8 cellular contexts compared by ENCODE assay signal in genomic region chr17:46818319-46818928, GRCh38.
A peak's percentile ranks its signal among the peaks of the same experiment; 100 is the strongest.
DNase-seq lines count a peak whose midpoint lies in the region; ATAC-seq, FAIRE-seq and TF ChIP-seq lines count a peak whose summit lies in the region.

TSS of gene WNT3 (minus strand) at chr17:46818692. CDS start at chr17:46818597, 95 bp downstream.

- no peaks in the 10 kb centered on the region for H3K36me3 ChIP-seq in iPS-15b (ENCODE audit: control insufficient read depth, insufficient read depth, low read length)

- no peak for ATAC-seq in GM21526 (IDR thresholded peaks at IDR 0.05; ENCODE audit: low FRiP score, unreplicated experiment)

- no peak for TF ChIP-seq POLR2A in H54 (IDR thresholded peaks at IDR 0.05; ENCODE audit: low read depth, low read length)

- DNase-seq in DMS53 (lab: John Stamatoyannopoulos, UW) (peak; percentile 84), NCI-H526 (lab: John Stamatoyannopoulos, UW) (peak; percentile 19 to 71), H54 (ENCODE audit: insufficient read length, low spot score) (no peak), 8988T (no peak)
- DNase-seq in activated T-helper 9 cell treated with anti-CD3 and anti-CD28 coated beads, Interleukin-2, amount 50 U/mL, for 16 hours (ENCODE audit: low read depth), result peak; percentile 22
- DNase-seq in stimulated activated CD4-positive, alpha-beta T cell treated with anti-CD3 and anti-CD28 coated beads, Interleukin-4, amount 100 ng/mL, for 1 hour, result peak; percentile 64

- H3K27me3 ChIP-seq in iPS-15b (ENCODE audit: control insufficient read depth, insufficient read depth, low read length), result peaks cover 80% of the 10 kb centered on the region

- no peaks in the 10 kb centered on the region for H3K9me3 ChIP-seq in iPS-15b (ENCODE audit: control insufficient read depth, insufficient read depth, low read length)

- H3K9ac ChIP-seq in iPS-15b (ENCODE audit: low read depth, low read length), result no peak within 1 kb of the TSS

- FAIRE-seq in H54 (lab: Jason Lieb, UNC), result no peak

- H3K4me1 ChIP-seq in iPS-15b (ENCODE audit: control insufficient read depth, insufficient read depth, low read length), result peaks cover 14% of the 10 kb centered on the region

- peak within 1 kb of the TSS; percentile 60 for H3K4me3 ChIP-seq in iPS-15b (ENCODE audit: low read depth, low read length)

Comparison
In these comparisons a context has a peak if more than half of its experiments do, and no peak if none do; other contexts are left out.
1. DNase-seq: peak in DMS53 (single experiment), NCI-H526 (2 of 2), activated T-helper 9 cell treated with anti-CD3 and anti-CD28 coated beads, Interleukin-2, amount 50 U/mL, for 16 hours (single experiment) and stimulated activated CD4-positive, alpha-beta T cell treated with anti-CD3 and anti-CD28 coated beads, Interleukin-4, amount 100 ng/mL, for 1 hour (single experiment); none in H54 (single experiment) and 8988T (single experiment).